In the genomic region with DNA sequence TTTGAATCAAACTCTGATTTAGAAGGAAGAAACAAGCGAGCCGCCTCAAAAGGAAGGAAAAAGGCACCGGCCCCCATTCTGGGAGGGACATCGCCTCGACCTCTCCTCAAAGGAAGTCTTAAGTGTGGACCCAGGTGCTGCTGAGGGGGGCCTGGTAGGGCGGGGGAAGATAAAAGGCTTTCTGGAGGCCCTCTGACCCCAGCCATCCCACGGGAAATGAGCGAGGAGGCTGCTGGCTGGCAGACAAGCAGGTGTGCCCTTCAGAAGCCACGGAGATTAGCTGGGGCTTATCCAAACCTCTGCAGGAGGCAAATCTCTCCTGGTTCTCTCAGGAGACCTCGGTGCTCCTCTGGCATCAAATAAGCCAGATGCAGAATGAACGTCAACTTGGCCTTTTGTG, we compare ENCODE assay signal across 28 cellular contexts.
DNase-seq lines count a peak whose midpoint lies in the region; ATAC-seq and TF ChIP-seq lines count a peak whose summit lies in the region.
"Had no signal": no experiment of that assay in that cellular context is flagged by ENCODE, and none has a peak within 500 bp of the region (broad histone marks: within the 10 kb centered on the region; RNA-seq: fewer than 3 reads in every experiment).

No MANE protein-coding gene starts in this region.

- peak; percentile 67 for ATAC-seq in GM23338
- ATAC-seq in Panc1 = 0 out of 2 replicates have a peak, but pooled peaks have one; percentile 30
- ATAC-seq in PC-3 = no peak
- no peak for ATAC-seq in activated CD8-positive, alpha-beta T cell treated with anti-CD3 and anti-CD28 coated beads, Interleukin-2, amount 10 ng/mL, durations not matched to agents 7 days and 5 days
- ATAC-seq: activated naive CD4-positive, alpha-beta T cell treated with anti-CD3 and anti-CD28 coated beads, Interleukin-2, amount 50 U/mL, for 72 hours; HCT116; left colon; right lobe of liver; stimulated activated effector memory CD8-positive, alpha-beta T cell treated with anti-CD3 and anti-CD28 coated beads, Interleukin-12 subunit alpha, Interleukin-12 subunit beta, amount 100 ng/mL, for 72 hours had no signal

- POLR2A ChIA-PET in Panc1 (lab: Charles Lee) (no interaction called here), PC-3 (lab: Charles Lee; ENCODE audit: unreplicated experiment) (no interaction called here)
- POLR2A ChIA-PET in activated CD8-positive, alpha-beta T cell treated with anti-CD3 and anti-CD28 coated beads, Interleukin-2, amount 10 ng/mL, durations not matched to agents 7 days and 5 days (lab: Charles Lee) = no interaction called here

- H3K4me2 ChIP-seq in GM23338 (no peak overlapping the region), PC-3 (ENCODE audit: low read length) (no peak overlapping the region)
- H3K4me2 ChIP-seq: hepatocyte had no signal

- H3K4me1 ChIP-seq in GM23338 (ENCODE audit: insufficient read depth) (peaks cover 8% of the 10 kb centered on the region; the same call in 1 of the 2 replicates), Panc1 (ENCODE audit: control insufficient read depth, insufficient read depth, low read length) (no peaks in the 10 kb centered on the region), PC-3 (ENCODE audit: insufficient read depth, low read length) (no peaks in the 10 kb centered on the region)
- H3K4me1 ChIP-seq: esophagus squamous epithelium, right lobe of liver, upper lobe of left lung had no signal

- H2AFZ ChIP-seq in GM23338 = no peak overlapping the region; the same call in 1 of the 2 replicates
- H2AFZ ChIP-seq in PC-3 (ENCODE audit: low read length) = no peak overlapping the region
- H2AFZ ChIP-seq: hepatocyte had no signal

- no peaks in the 10 kb centered on the region for H3K9me2 ChIP-seq in GM23338 (ENCODE audit: insufficient read depth)
- no peaks in the 10 kb centered on the region for H3K9me2 ChIP-seq in PC-3 (replicated peaks; ENCODE audit: low read length)

- no peaks in the 10 kb centered on the region for H3F3A ChIP-seq in GM23338 (replicated peaks; ENCODE audit: low read depth)
- no peaks in the 10 kb centered on the region for H3F3A ChIP-seq in PC-3 (ENCODE audit: low read length, unreplicated experiment)

- no peaks in the 10 kb centered on the region for H3K9me3 ChIP-seq in Panc1 (ENCODE audit: control insufficient read depth, insufficient read depth, low read depth, low read length)
- 0 out of 2 replicates have a peak, but pooled peaks cover 7% of the 10 kb centered on the region for H3K9me3 ChIP-seq in PC-3 (ENCODE audit: low read length)
- H3K9me3 ChIP-seq: esophagus squamous epithelium, neutrophil, right lobe of liver, upper lobe of left lung had no signal

- BruUV-seq in Panc1 (replicated peaks; lab: Mats Ljungman, UMichigan) = no TSS peak
- BruUV-seq in PC-3 (replicated peaks; lab: Mats Ljungman, UMichigan) = no TSS peak

- H3K4me3 Mint-ChIP-seq in GM23338 (no peak overlapping the region), nephron progenitor cell (peak overlapping the region; percentile 18)
- no peak overlapping the region for H3K4me3 Mint-ChIP-seq in activated CD8-positive, alpha-beta T cell treated with anti-CD3 and anti-CD28 coated beads, Interleukin-2, amount 10 ng/mL, durations not matched to agents 7 days and 5 days
- H3K4me3 Mint-ChIP-seq: memory B cell; stimulated activated effector memory CD8-positive, alpha-beta T cell treated with anti-CD3 and anti-CD28 coated beads, Interleukin-12 subunit alpha, Interleukin-12 subunit beta, amount 100 ng/mL, for 72 hours had no signal

- H3K4me3 ChIP-seq in GM23338 (no peak overlapping the region), Panc1 (ENCODE audit: low read depth in 2 of 2, low read length in 2 of 2) (no peak overlapping the region), PC-3 (ENCODE audit: low read length) (no peak overlapping the region)
- H3K4me3 ChIP-seq: coronary artery, esophagus squamous epithelium, hepatocyte, right lobe of liver, upper lobe of left lung had no signal

- H3K27ac Mint-ChIP-seq in GM23338 = no peak overlapping the region
- no peak overlapping the region for H3K27ac Mint-ChIP-seq in nephron progenitor cell
- H3K27ac Mint-ChIP-seq in activated CD8-positive, alpha-beta T cell treated with anti-CD3 and anti-CD28 coated beads, Interleukin-2, amount 10 ng/mL, durations not matched to agents 7 days and 5 days = no peak overlapping the region
- H3K27ac Mint-ChIP-seq: activated naive CD4-positive, alpha-beta T cell treated with anti-CD3 and anti-CD28 coated beads, Interleukin-2, amount 50 U/mL, for 72 hours; activated T-helper 2 cell treated with anti-CD3 and anti-CD28 coated beads, Interferon-gamma antibody, Interleukin-2, Interleukin-4, amounts not matched to agents 10 μg/mL and 5 μg/mL and 100 μg/mL, durations not matched to agents 14 hours and 24 hours and 36 hours; memory B cell; progenitor cell of endocrine pancreas; stimulated activated effector memory CD8-positive, alpha-beta T cell treated with anti-CD3 and anti-CD28 coated beads, Interleukin-12 subunit alpha, Interleukin-12 subunit beta, amount 100 ng/mL, for 72 hours had no signal

- H4K20me1 ChIP-seq in GM23338 (replicated peaks; ENCODE audit: insufficient read depth) (no peaks in the 10 kb centered on the region), PC-3 (ENCODE audit: low read length) (no peaks in the 10 kb centered on the region)

- H3K27me3 Mint-ChIP-seq in GM23338 (ENCODE audit: insufficient read depth, low read depth, poor library complexity) (no peaks in the 10 kb centered on the region), nephron progenitor cell (ENCODE audit: low read depth, poor library complexity) (peaks cover 4% of the 10 kb centered on the region)
- no peaks in the 10 kb centered on the region for H3K27me3 Mint-ChIP-seq in activated CD8-positive, alpha-beta T cell treated with anti-CD3 and anti-CD28 coated beads, Interleukin-2, amount 10 ng/mL, durations not matched to agents 7 days and 5 days (ENCODE audit: low read depth)
- H3K27me3 Mint-ChIP-seq: memory B cell, progenitor cell of endocrine pancreas had no signal

- DNase-seq in GM23338 (ENCODE audit: low spot score) (no peak), NCI-H2081 treated with DMSO at 0.1 percent for 48 hours (lab: John Stamatoyannopoulos, UW) (peak; percentile 5), Panc1 (ENCODE audit: low read depth, low spot score) (no peak), nephron progenitor cell (peak; percentile 31), inferior parietal cortex (ENCODE audit: extremely low spot score) (no peak), PC-3 (no peak)
- no peak for DNase-seq in activated CD8-positive, alpha-beta T cell treated with anti-CD3 and anti-CD28 coated beads, Interleukin-2, amount 10 ng/mL, durations not matched to agents 7 days and 5 days
- DNase-seq: activated CD4-positive, alpha-beta T cell treated with anti-CD3 and anti-CD28 coated beads, Interleukin-2, amount 50 U/mL, for 48 hours; activated CD4-positive, CD25-positive, alpha-beta regulatory T cell; esophagus squamous epithelium; foreskin melanocyte; left colon; NCI-H1694; NCI-H446; right lobe of liver; stimulated activated CD4-positive, alpha-beta T cell treated with anti-CD3 and anti-CD28 coated beads, Interleukin-12 subunit alpha, Interleukin-12 subunit beta, amount 100 ng/mL, for 4 hours; stimulated activated CD4-positive, alpha-beta T cell treated with anti-CD3 and anti-CD28 coated beads, Interleukin-4, amount 100 ng/mL, for 24 hours; upper lobe of left lung had no signal

- H3K36me3 ChIP-seq in GM23338 (ENCODE audit: insufficient read depth) (no peaks in the 10 kb centered on the region), Panc1 (ENCODE audit: control insufficient read depth, insufficient read depth, low read length) (no peaks in the 10 kb centered on the region), PC-3 (ENCODE audit: low read depth, low read length) (no peaks in the 10 kb centered on the region)
- H3K36me3 ChIP-seq: esophagus squamous epithelium, neutrophil, right lobe of liver, upper lobe of left lung had no signal

- intact Hi-C loops in Panc1 (cut with micrococcal nuclease; ENCODE audit: unreplicated experiment) (no loop called here), PC-3 (cut with micrococcal nuclease) (no loop called here)

- H3K27ac ChIP-seq in GM23338 (ENCODE audit: low read depth) = no peak overlapping the region
- H3K27ac ChIP-seq in Panc1 (ENCODE audit: low read length) = no peak overlapping the region
- H3K27ac ChIP-seq in PC-3 (ENCODE audit: low read length) = no peak overlapping the region
- H3K27ac ChIP-seq: C4-2B, coronary artery, esophagus squamous epithelium, hepatocyte, neutrophil, right lobe of liver, upper lobe of left lung had no signal

- H3K9me3 Mint-ChIP-seq in GM23338 (no peaks in the 10 kb centered on the region), nephron progenitor cell (no peaks in the 10 kb centered on the region)
- H3K9me3 Mint-ChIP-seq in activated CD8-positive, alpha-beta T cell treated with anti-CD3 and anti-CD28 coated beads, Interleukin-2, amount 10 ng/mL, durations not matched to agents 7 days and 5 days (ENCODE audit: insufficient read depth) = no peaks in the 10 kb centered on the region
- H3K9me3 Mint-ChIP-seq: activated T-helper 2 cell treated with anti-CD3 and anti-CD28 coated beads, Interferon-gamma antibody, Interleukin-2, Interleukin-4, amounts not matched to agents 10 μg/mL and 5 μg/mL and 100 μg/mL, durations not matched to agents 14 hours and 24 hours and 36 hours; memory B cell; stimulated activated effector memory CD8-positive, alpha-beta T cell treated with anti-CD3 and anti-CD28 coated beads, Interleukin-12 subunit alpha, Interleukin-12 subunit beta, amount 100 ng/mL, for 72 hours had no signal

- in situ Hi-C loops in Panc1 (cut with HindIII; ENCODE audit: low pct_unique_long_range_greater_than_20kb, low sequenced_read_pairs) = no loop called here

- H3K4me1 Mint-ChIP-seq in GM23338 (peaks cover 11% of the 10 kb centered on the region), nephron progenitor cell (peaks cover 12% of the 10 kb centered on the region)
- no peaks in the 10 kb centered on the region for H3K4me1 Mint-ChIP-seq in activated CD8-positive, alpha-beta T cell treated with anti-CD3 and anti-CD28 coated beads, Interleukin-2, amount 10 ng/mL, durations not matched to agents 7 days and 5 days (ENCODE audit: low read depth)
- H3K4me1 Mint-ChIP-seq: memory B cell; stimulated activated effector memory CD8-positive, alpha-beta T cell treated with anti-CD3 and anti-CD28 coated beads, Interleukin-12 subunit alpha, Interleukin-12 subunit beta, amount 100 ng/mL, for 72 hours had no signal

- H3K9ac ChIP-seq in PC-3 (ENCODE audit: low read length) = no peak overlapping the region

- CTCF ChIA-PET in Panc1 (lab: Charles Lee) (no interaction called here), PC-3 (lab: Charles Lee) (no interaction called here)
- CTCF ChIA-PET in activated CD8-positive, alpha-beta T cell treated with anti-CD3 and anti-CD28 coated beads, Interleukin-2, amount 10 ng/mL, durations not matched to agents 7 days and 5 days (lab: Charles Lee) = no interaction called here

- TF ChIP-seq CTCF in GM23338 (conservative IDR thresholded peaks at IDR 0.05; ENCODE audit: low read depth in 2 of 2) (no peak), Panc1 (IDR thresholded peaks at IDR 0.05) (no peak), nephron progenitor cell (IDR thresholded peaks at IDR 0.05) (no peak), PC-3 (conservative IDR thresholded peaks at IDR 0.05; ENCODE audit: low read depth, low read length) (no peak)

- H3K79me2 ChIP-seq in GM23338 (replicated peaks; ENCODE audit: insufficient read depth) (no peaks in the 10 kb centered on the region), PC-3 (ENCODE audit: low read length) (no peaks in the 10 kb centered on the region)
- H3K79me2 ChIP-seq: hepatocyte had no signal

- H3K36me3 Mint-ChIP-seq in GM23338 (ENCODE audit: low read depth) = no peaks in the 10 kb centered on the region
- H3K36me3 Mint-ChIP-seq in nephron progenitor cell (ENCODE audit: low read depth) = no peaks in the 10 kb centered on the region
- no peaks in the 10 kb centered on the region for H3K36me3 Mint-ChIP-seq in activated CD8-positive, alpha-beta T cell treated with anti-CD3 and anti-CD28 coated beads, Interleukin-2, amount 10 ng/mL, durations not matched to agents 7 days and 5 days (ENCODE audit: low read depth)
- H3K36me3 Mint-ChIP-seq: activated naive CD4-positive, alpha-beta T cell treated with anti-CD3 and anti-CD28 coated beads, Interleukin-2, amount 50 U/mL, for 72 hours; memory B cell; stimulated activated effector memory CD8-positive, alpha-beta T cell treated with anti-CD3 and anti-CD28 coated beads, Interleukin-12 subunit alpha, Interleukin-12 subunit beta, amount 100 ng/mL, for 72 hours had no signal

- H3K27me3 ChIP-seq in GM23338 (ENCODE audit: insufficient read depth) (no peaks in the 10 kb centered on the region), Panc1 (ENCODE audit: control insufficient read depth, insufficient read depth, low read length) (peaks cover 2% of the 10 kb centered on the region; the same call in 1 of the 2 replicates), PC-3 (ENCODE audit: low read length) (peaks cover 87% of the 10 kb centered on the region)
- H3K27me3 ChIP-seq: esophagus squamous epithelium, hepatocyte, neutrophil, right lobe of liver, upper lobe of left lung had no signal

Comparison
In these comparisons a context has a peak if more than half of its experiments do, and no peak if none do; other contexts are left out.
1. ATAC-seq: peak in GM23338 (single experiment) and Panc1 (single experiment); none in PC-3 (single experiment) and activated CD8-positive, alpha-beta T cell treated with anti-CD3 and anti-CD28 coated beads, Interleukin-2, amount 10 ng/mL, durations not matched to agents 7 days and 5 days (single experiment).
2. DNase-seq: peak in NCI-H2081 treated with DMSO at 0.1 percent for 48 hours (single experiment) and nephron progenitor cell (single experiment); none in GM23338 (single experiment), Panc1 (single experiment), inferior parietal cortex (single experiment), PC-3 (single experiment) and activated CD8-positive, alpha-beta T cell treated with anti-CD3 and anti-CD28 coated beads, Interleukin-2, amount 10 ng/mL, durations not matched to agents 7 days and 5 days (single experiment).